27 cellular contexts compared by ENCODE assay signal in genomic region chr15:75714195-75714594, GRCh38. TPM values are rescaled to one million over a fixed set of nuclear protein-coding genes. Genes with fewer than 3 reads are reported as not detected.
"Had no signal": no experiment of that assay in that cellular context is flagged by ENCODE, and none has a peak within 500 bp of the region (broad histone marks: within the 10 kb centered on the region; RNA-seq: fewer than 3 reads in every experiment).

No MANE protein-coding gene starts in this region.

- DNase-seq: activated CD4-positive, alpha-beta T cell treated with anti-CD3 and anti-CD28 coated beads, Interleukin-2, amount 10 ng/mL, durations not matched to agents 24 days and 14 days; activated CD8-positive, alpha-beta memory T cell treated with anti-CD3 and anti-CD28 coated beads, Interleukin-2, amount 10 ng/mL, durations not matched to agents 7 days and 5 days; activated CD8-positive, alpha-beta T cell treated with anti-CD3 and anti-CD28 coated beads for 36 hours; activated gamma-delta T cell treated with Interleukin-2 at 50 U/mL for 16 hours; activated T-cell treated with anti-CD3 and anti-CD28 coated beads for 4 hours; anterior cingulate cortex; effector CD8-positive, alpha-beta T cell; erythroblast; glutamatergic neuron; immature natural killer cell; lower lobe of right lung; naive B cell; stimulated activated CD4-positive, alpha-beta T cell treated with anti-CD3 and anti-CD28 coated beads, Interleukin-12 subunit alpha, Interleukin-12 subunit beta, amount 100 ng/mL, for 4 hours; stimulated activated CD4-positive, alpha-beta T cell treated with anti-CD3 and anti-CD28 coated beads, Interleukin-4, amount 100 ng/mL, for 4 hours; SW 1271 had no signal

- H3K27me3 ChIP-seq: hepatocyte had no signal

- ATAC-seq: activated CD4-positive, CD25-positive, alpha-beta regulatory T cell treated with anti-CD3 and anti-CD28 coated beads, Interleukin-2, amount 50 U/mL, for 24 hours; activated CD8-positive, alpha-beta memory T cell treated with anti-CD3 and anti-CD28 coated beads, Interleukin-2, amount 10 ng/mL, durations not matched to agents 7 days and 5 days; activated CD8-positive, alpha-beta T cell treated with anti-CD3 and anti-CD28 coated beads for 36 hours; foreskin keratinocyte; left lobe of liver; lower lobe of right lung; mucosa of descending colon had no signal

- H3K9me3 ChIP-seq: lower lobe of right lung, mucosa of descending colon had no signal

- H2AFZ ChIP-seq: hepatocyte had no signal

- H3K79me2 ChIP-seq: hepatocyte had no signal

- H3K4me2 ChIP-seq: hepatocyte had no signal

- H3K4me1 Mint-ChIP-seq: activated CD4-positive, alpha-beta T cell treated with anti-CD3 and anti-CD28 coated beads, Interleukin-2, amount 10 ng/mL, durations not matched to agents 24 days and 14 days; activated CD8-positive, alpha-beta memory T cell treated with anti-CD3 and anti-CD28 coated beads, Interleukin-2, amount 10 ng/mL, durations not matched to agents 7 days and 5 days; activated naive CD4-positive, alpha-beta T cell treated with anti-CD3 and anti-CD28 coated beads, Interleukin-2, amount 50 U/mL, for 24 hours; immature natural killer cell had no signal

- H3K4me3 ChIP-seq: hepatocyte, mucosa of descending colon had no signal

- H3K9me3 Mint-ChIP-seq: activated CD4-positive, alpha-beta T cell treated with anti-CD3 and anti-CD28 coated beads, Interleukin-2, amount 10 ng/mL, durations not matched to agents 24 days and 14 days; activated CD8-positive, alpha-beta T cell treated with anti-CD3 and anti-CD28 coated beads for 36 hours; activated naive CD4-positive, alpha-beta T cell treated with anti-CD3 and anti-CD28 coated beads, Interleukin-2, amount 50 U/mL, for 24 hours; activated T-helper 1 cell treated with anti-CD3 and anti-CD28 coated beads, Interleukin-12 subunit alpha, Interleukin-12 subunit beta, Interleukin-2, Interleukin-4 antibody, amounts not matched to agents 30 ng/mL and 10 ng/mL and 1 ng/mL, durations not matched to agents 14 hours and 24 hours and 36 hours; brain; dendritic cell treated with granulocyte-macrophage colony-stimulating factor and Interleukin-4, amounts not matched to agents 40 ng/mL and 50 ng/mL, for 4 days; immature natural killer cell; stimulated activated naive CD8-positive, alpha-beta T cell treated with anti-CD3 and anti-CD28 coated beads, Interleukin-15, Interleukin-2, amounts not matched to agents 100 ng/mL and 50 ng/mL, for 24 hours had no signal

- H3K36me3 ChIP-seq: lower lobe of right lung had no signal

- H3K36me3 Mint-ChIP-seq: activated CD8-positive, alpha-beta memory T cell treated with anti-CD3 and anti-CD28 coated beads, Interleukin-2, amount 10 ng/mL, durations not matched to agents 7 days and 5 days; activated naive CD4-positive, alpha-beta T cell treated with anti-CD3 and anti-CD28 coated beads, Interleukin-2, amount 50 U/mL, for 24 hours; brain; naive B cell had no signal

- H3K27ac ChIP-seq: foreskin keratinocyte, hepatocyte, lower lobe of right lung had no signal

- H3K4me3 Mint-ChIP-seq: activated CD4-positive, alpha-beta T cell treated with anti-CD3 and anti-CD28 coated beads, Interleukin-2, amount 10 ng/mL, durations not matched to agents 24 days and 14 days; activated CD8-positive, alpha-beta memory T cell treated with anti-CD3 and anti-CD28 coated beads, Interleukin-2, amount 10 ng/mL, durations not matched to agents 7 days and 5 days; activated CD8-positive, alpha-beta T cell treated with anti-CD3 and anti-CD28 coated beads for 36 hours; activated naive CD4-positive, alpha-beta T cell treated with anti-CD3 and anti-CD28 coated beads, Interleukin-2, amount 50 U/mL, for 24 hours; activated T-helper 1 cell treated with anti-CD3 and anti-CD28 coated beads, Interleukin-12 subunit alpha, Interleukin-12 subunit beta, Interleukin-2, Interleukin-4 antibody, amounts not matched to agents 30 ng/mL and 10 ng/mL and 1 ng/mL, durations not matched to agents 14 hours and 24 hours and 36 hours; dendritic cell treated with granulocyte-macrophage colony-stimulating factor and Interleukin-4, amounts not matched to agents 40 ng/mL and 50 ng/mL, for 4 days; immature natural killer cell; naive B cell; stimulated activated naive CD8-positive, alpha-beta T cell treated with anti-CD3 and anti-CD28 coated beads, Interleukin-15, Interleukin-2, amounts not matched to agents 100 ng/mL and 50 ng/mL, for 24 hours had no signal

- H3K27ac Mint-ChIP-seq: activated CD4-positive, alpha-beta T cell treated with anti-CD3 and anti-CD28 coated beads, Interleukin-2, amount 10 ng/mL, durations not matched to agents 24 days and 14 days; activated CD8-positive, alpha-beta memory T cell treated with anti-CD3 and anti-CD28 coated beads, Interleukin-2, amount 10 ng/mL, durations not matched to agents 7 days and 5 days; activated CD8-positive, alpha-beta T cell treated with anti-CD3 and anti-CD28 coated beads for 36 hours; activated naive CD4-positive, alpha-beta T cell treated with anti-CD3 and anti-CD28 coated beads, Interleukin-2, amount 50 U/mL, for 24 hours; activated T-helper 1 cell treated with anti-CD3 and anti-CD28 coated beads, Interleukin-12 subunit alpha, Interleukin-12 subunit beta, Interleukin-2, Interleukin-4 antibody, amounts not matched to agents 30 ng/mL and 10 ng/mL and 1 ng/mL, durations not matched to agents 14 hours and 24 hours and 36 hours; dendritic cell treated with granulocyte-macrophage colony-stimulating factor and Interleukin-4, amounts not matched to agents 40 ng/mL and 50 ng/mL, for 4 days; immature natural killer cell; progenitor cell of endocrine pancreas; stimulated activated naive CD8-positive, alpha-beta T cell treated with anti-CD3 and anti-CD28 coated beads, Interleukin-15, Interleukin-2, amounts not matched to agents 100 ng/mL and 50 ng/mL, for 24 hours had no signal

RNA-seq across cellular contexts. Expression of gene CSPG4, which starts 1.5 kb away (rescaled TPM):
- total RNA-seq: activated CD4-positive, alpha-beta T cell treated with anti-CD3 and anti-CD28 coated beads, Interleukin-2, amount 10 ng/mL, durations not matched to agents 24 days and 14 days; activated CD8-positive, alpha-beta T cell treated with anti-CD3 and anti-CD28 coated beads for 36 hours; activated T-helper 1 cell treated with anti-CD3 and anti-CD28 coated beads, Interleukin-12 subunit alpha, Interleukin-12 subunit beta, Interleukin-2, Interleukin-4 antibody, amounts not matched to agents 30 ng/mL and 10 ng/mL and 1 ng/mL, durations not matched to agents 14 hours and 24 hours and 36 hours; T-helper 2 cell treated with Interferon-gamma antibody and Interleukin-4, amounts not matched to agents 100 ng/mL and 5 ng/mL, for 36 hours had no signal
